22 cellular contexts compared by ENCODE assay signal in the genomic region with DNA sequence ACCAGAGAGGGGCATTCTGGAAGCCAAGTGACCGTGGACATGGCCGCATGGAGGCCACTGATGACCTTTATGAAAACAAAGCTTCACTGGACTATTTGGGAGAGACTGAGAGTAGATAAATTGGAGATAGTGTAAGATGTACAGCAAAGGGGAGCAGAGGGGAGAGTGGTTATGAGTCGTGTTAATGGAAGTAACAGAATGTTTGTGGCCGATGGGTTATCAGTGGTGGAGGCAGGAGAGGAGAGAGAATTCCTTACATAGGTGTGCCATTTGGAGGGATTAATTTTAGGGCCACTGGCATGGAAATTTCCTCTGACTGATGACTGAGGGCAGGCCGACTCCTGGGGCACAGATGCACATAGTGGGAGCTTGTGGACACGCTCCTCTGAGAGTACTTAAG. TPM values are rescaled to one million over a fixed set of nuclear protein-coding genes. Genes with fewer than 3 reads are reported as not detected.
DNase-seq lines count a peak whose midpoint lies in the region; ATAC-seq and TF ChIP-seq lines count a peak whose summit lies in the region.
"Had no signal": no experiment of that assay in that cellular context is flagged by ENCODE, and none has a peak within 500 bp of the region (broad histone marks: within the 10 kb centered on the region; RNA-seq: fewer than 3 reads in every experiment).

No MANE protein-coding gene starts in this region.

- no peaks in the 10 kb centered on the region for H3K4me1 Mint-ChIP-seq in activated CD4-positive, alpha-beta T cell treated with anti-CD3 and anti-CD28 coated beads for 36 hours
- H3K4me1 Mint-ChIP-seq: IgD-negative memory B cell had no signal

- CTCF ChIA-PET in activated CD4-positive, alpha-beta T cell treated with anti-CD3 and anti-CD28 coated beads for 36 hours (lab: Charles Lee) = no interaction called here
- CTCF ChIA-PET in PC-3 (lab: Charles Lee) = no interaction called here

- H3K36me3 ChIP-seq in PC-3 (ENCODE audit: low read depth, low read length) = peaks cover 49% of the 10 kb centered on the region
- peaks cover 98% of the 10 kb centered on the region for H3K36me3 ChIP-seq in left ventricle myocardium inferior

- intact Hi-C loops in activated CD4-positive, alpha-beta T cell treated with anti-CD3 and anti-CD28 coated beads for 36 hours (cut with DNase I, micrococcal nuclease) = loop anchor here in 1 of 2 experiments (10.0 kb wide), 1 partner anchor 62 kb away; no protein-coding TSS in a partner anchor
- intact Hi-C loops in PC-3 (cut with micrococcal nuclease) = no loop called here
- intact Hi-C loops in left ventricle myocardium inferior (cut with micrococcal nuclease) = no loop called here

- BruUV-seq in PC-3 (replicated peaks; lab: Mats Ljungman, UMichigan) = no TSS peak

- DNase-seq in activated CD4-positive, alpha-beta T cell treated with anti-CD3 and anti-CD28 coated beads for 36 hours = no peak
- DNase-seq in activated CD4-positive, alpha-beta T cell treated with anti-CD3 and anti-CD28 coated beads, Interleukin-2, amount 50 U/mL, for 1 hour = no peak
- peak; percentile 79 for DNase-seq in PC-3
- no peak for DNase-seq in epithelial cell of prostate (ENCODE audit: low read depth, low spot score)
- DNase-seq in renal cortical epithelial cell (ENCODE audit: low read depth) = peak; percentile 53
- no peak for DNase-seq in left ventricle myocardium inferior
- DNase-seq in NCI-H1105 (lab: John Stamatoyannopoulos, UW) = no peak
- DNase-seq: 8988T; activated CD4-positive, CD25-positive, alpha-beta regulatory T cell treated with anti-CD3 and anti-CD28 coated beads, Interleukin-2, amount 50 U/mL, for 72 hours; activated effector memory CD4-positive, alpha-beta T cell treated with anti-CD3 and anti-CD28 coated beads, Interleukin-2, amount 50 U/mL, for 16 hours; amygdala; CD4-positive, CD25-positive, alpha-beta regulatory T cell; DND-41; foreskin melanocyte; NCI-H2081; NCI-H524 treated with DMSO at 0.1 percent for 48 hours; posterior cingulate gyrus; SJCRH30; T-helper 9 cell; transverse colon had no signal

- ATAC-seq in activated CD4-positive, alpha-beta T cell treated with anti-CD3 and anti-CD28 coated beads for 36 hours = no peak
- ATAC-seq in PC-3 = peak; percentile 93
- ATAC-seq in HG02763 (IDR thresholded peaks at IDR 0.05; ENCODE audit: unreplicated experiment) = no peak

- no peaks in the 10 kb centered on the region for H3K27me3 Mint-ChIP-seq in activated CD4-positive, alpha-beta T cell treated with anti-CD3 and anti-CD28 coated beads for 36 hours
- H3K27me3 Mint-ChIP-seq: CD4-positive, CD25-positive, alpha-beta regulatory T cell; IgD-negative memory B cell had no signal

- H3K4me3 Mint-ChIP-seq in activated CD4-positive, alpha-beta T cell treated with anti-CD3 and anti-CD28 coated beads for 36 hours = no peak overlapping the region
- H3K4me3 Mint-ChIP-seq: CD4-positive, CD25-positive, alpha-beta regulatory T cell; IgD-negative memory B cell had no signal

- TF ChIP-seq CTCF in PC-3 (conservative IDR thresholded peaks at IDR 0.05; ENCODE audit: low read depth, low read length) = no peak
- no peak for TF ChIP-seq CTCF in left ventricle myocardium inferior (IDR thresholded peaks at IDR 0.05; ENCODE audit: borderline replicate concordance)

- no peaks in the 10 kb centered on the region for H3K9me2 ChIP-seq in PC-3 (replicated peaks; ENCODE audit: low read length)

- H2AFZ ChIP-seq in PC-3 (ENCODE audit: low read length) = no peak overlapping the region

- no peak overlapping the region for H3K4me3 ChIP-seq in PC-3 (ENCODE audit: low read length)
- no peak overlapping the region for H3K4me3 ChIP-seq in left ventricle myocardium inferior
- H3K4me3 ChIP-seq: SJCRH30, transverse colon had no signal

- H3K27ac ChIP-seq in PC-3 (ENCODE audit: low read length) = peak overlapping the region; percentile 1; the same call in 1 of the 2 replicates
- H3K27ac ChIP-seq in epithelial cell of prostate = peak overlapping the region; percentile 3
- H3K27ac ChIP-seq in left ventricle myocardium inferior (replicated peaks) = no peak overlapping the region
- H3K27ac ChIP-seq: SJCRH30, transverse colon had no signal

- H3K9me3 ChIP-seq in PC-3 (ENCODE audit: low read length) (no peaks in the 10 kb centered on the region), left ventricle myocardium inferior (replicated peaks) (no peaks in the 10 kb centered on the region)
- H3K9me3 ChIP-seq: SJCRH30, transverse colon had no signal

- POLR2A ChIA-PET in activated CD4-positive, alpha-beta T cell treated with anti-CD3 and anti-CD28 coated beads for 36 hours (lab: Charles Lee) = no interaction called here
- POLR2A ChIA-PET in PC-3 (lab: Charles Lee; ENCODE audit: unreplicated experiment) = no interaction called here

- peaks cover 17% of the 10 kb centered on the region for H3K4me1 ChIP-seq in PC-3 (ENCODE audit: insufficient read depth, low read length)
- H3K4me1 ChIP-seq in left ventricle myocardium inferior = no peaks in the 10 kb centered on the region
- H3K4me1 ChIP-seq: SJCRH30, transverse colon had no signal

- peaks cover 32% of the 10 kb centered on the region for H3K36me3 Mint-ChIP-seq in activated CD4-positive, alpha-beta T cell treated with anti-CD3 and anti-CD28 coated beads for 36 hours (ENCODE audit: low read depth)

- no peak overlapping the region for H3K9ac ChIP-seq in PC-3 (ENCODE audit: low read length)

- no peaks in the 10 kb centered on the region for H3K9me3 Mint-ChIP-seq in activated CD4-positive, alpha-beta T cell treated with anti-CD3 and anti-CD28 coated beads for 36 hours (ENCODE audit: low read depth)
- H3K9me3 Mint-ChIP-seq: CD4-positive, CD25-positive, alpha-beta regulatory T cell; IgD-negative memory B cell had no signal

- no peaks in the 10 kb centered on the region for H3K27me3 ChIP-seq in PC-3 (ENCODE audit: low read length)
- no peaks in the 10 kb centered on the region for H3K27me3 ChIP-seq in left ventricle myocardium inferior (ENCODE audit: low read depth)
- H3K27me3 ChIP-seq: SJCRH30, transverse colon had no signal

- peak overlapping the region; percentile 36 for H3K4me2 ChIP-seq in PC-3 (ENCODE audit: low read length)

- no peaks in the 10 kb centered on the region for H4K20me1 ChIP-seq in PC-3 (ENCODE audit: low read length)

- H3K27ac Mint-ChIP-seq in activated CD4-positive, alpha-beta T cell treated with anti-CD3 and anti-CD28 coated beads for 36 hours = peak overlapping the region; percentile 32
- H3K27ac Mint-ChIP-seq: IgD-negative memory B cell had no signal

- no peaks in the 10 kb centered on the region for H3F3A ChIP-seq in PC-3 (ENCODE audit: low read length, unreplicated experiment)

- H3K79me2 ChIP-seq in PC-3 (ENCODE audit: low read length) = no peaks in the 10 kb centered on the region

RNA-seq across cellular contexts. Expression of a gene that starts 19.2 kb away (rescaled TPM):
- total RNA-seq in activated CD4-positive, alpha-beta T cell treated with anti-CD3 and anti-CD28 coated beads for 36 hours = 10 to 100 TPM; 44.6 to 56.6 TPM
- 60.1 and 81.3 TPM in 2 replicates for total RNA-seq in PC-3 (2014; rRNA removed)
- total RNA-seq in renal cortical epithelial cell = 32.8 and 38.4 TPM in 2 replicates
- total RNA-seq in left ventricle myocardium inferior = 22.3 TPM

Comparison
In these comparisons a context has a peak if more than half of its experiments do, and no peak if none do; other contexts are left out.
1. DNase-seq: peak in PC-3 (single experiment) and renal cortical epithelial cell (single experiment); none in activated CD4-positive, alpha-beta T cell treated with anti-CD3 and anti-CD28 coated beads for 36 hours (single experiment), activated CD4-positive, alpha-beta T cell treated with anti-CD3 and anti-CD28 coated beads, Interleukin-2, amount 50 U/mL, for 1 hour (single experiment), epithelial cell of prostate (single experiment), left ventricle myocardium inferior (single experiment) and NCI-H1105 (single experiment).